ENCODE assay signal across 1 cellular context in the genomic region with DNA sequence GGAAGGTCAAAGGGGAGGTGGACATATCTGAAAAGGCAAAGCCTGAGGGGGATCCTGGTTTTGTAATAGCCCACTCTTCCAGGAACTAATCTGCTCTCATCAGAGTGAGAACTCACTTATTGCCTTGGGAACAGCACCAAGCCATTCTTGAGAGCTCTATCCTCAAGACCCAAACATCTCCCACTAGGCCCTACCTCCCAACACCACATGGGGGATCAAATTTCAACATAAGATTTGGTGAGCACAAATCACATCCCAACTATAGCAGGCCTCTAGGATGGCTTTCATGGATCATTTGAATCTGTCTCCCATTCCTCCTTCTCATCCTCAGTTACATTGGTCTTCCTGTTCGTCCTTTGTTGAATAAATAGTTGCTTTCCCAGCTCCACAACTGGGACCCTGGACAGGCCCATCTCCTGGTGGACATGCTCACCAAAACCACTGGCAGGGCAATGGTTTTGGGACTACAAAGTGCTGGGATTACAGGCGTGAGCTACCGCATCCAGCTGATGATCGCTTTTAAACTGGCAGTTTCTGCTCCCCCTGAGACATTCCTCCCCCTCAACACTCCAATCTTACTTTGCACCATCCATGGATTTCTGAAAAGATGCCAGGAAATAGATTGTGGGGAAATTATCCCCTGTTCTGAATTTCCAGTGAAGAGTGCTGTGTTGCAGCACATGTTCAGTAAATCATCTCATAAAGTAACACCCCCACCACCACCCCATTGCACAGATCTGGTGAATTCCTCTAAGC.
TF ChIP-seq lines count a peak whose summit lies in the region.

No MANE protein-coding gene starts in this region.

TF ChIP-seq in SK-N-SH, 30 proteins besides CTCF, POLR2A, EP300 and RAD21 (continued from another document):
- TF ChIP-seq SMC3 (IDR thresholded peaks at IDR 0.05; ENCODE audit: low read depth, low read length) (no peak), MXI1 (IDR thresholded peaks at IDR 0.05; ENCODE audit: low read depth, low read length) (no peak), EZH2phosphoT487 (IDR thresholded peaks at IDR 0.05; ENCODE audit: borderline replicate concordance, low read depth) (no peak), PBX3 (IDR thresholded peaks at IDR 0.05) (no peak), TCF12 (IDR thresholded peaks at IDR 0.05) (no peak)
- TF ChIP-seq, protein P1, sequence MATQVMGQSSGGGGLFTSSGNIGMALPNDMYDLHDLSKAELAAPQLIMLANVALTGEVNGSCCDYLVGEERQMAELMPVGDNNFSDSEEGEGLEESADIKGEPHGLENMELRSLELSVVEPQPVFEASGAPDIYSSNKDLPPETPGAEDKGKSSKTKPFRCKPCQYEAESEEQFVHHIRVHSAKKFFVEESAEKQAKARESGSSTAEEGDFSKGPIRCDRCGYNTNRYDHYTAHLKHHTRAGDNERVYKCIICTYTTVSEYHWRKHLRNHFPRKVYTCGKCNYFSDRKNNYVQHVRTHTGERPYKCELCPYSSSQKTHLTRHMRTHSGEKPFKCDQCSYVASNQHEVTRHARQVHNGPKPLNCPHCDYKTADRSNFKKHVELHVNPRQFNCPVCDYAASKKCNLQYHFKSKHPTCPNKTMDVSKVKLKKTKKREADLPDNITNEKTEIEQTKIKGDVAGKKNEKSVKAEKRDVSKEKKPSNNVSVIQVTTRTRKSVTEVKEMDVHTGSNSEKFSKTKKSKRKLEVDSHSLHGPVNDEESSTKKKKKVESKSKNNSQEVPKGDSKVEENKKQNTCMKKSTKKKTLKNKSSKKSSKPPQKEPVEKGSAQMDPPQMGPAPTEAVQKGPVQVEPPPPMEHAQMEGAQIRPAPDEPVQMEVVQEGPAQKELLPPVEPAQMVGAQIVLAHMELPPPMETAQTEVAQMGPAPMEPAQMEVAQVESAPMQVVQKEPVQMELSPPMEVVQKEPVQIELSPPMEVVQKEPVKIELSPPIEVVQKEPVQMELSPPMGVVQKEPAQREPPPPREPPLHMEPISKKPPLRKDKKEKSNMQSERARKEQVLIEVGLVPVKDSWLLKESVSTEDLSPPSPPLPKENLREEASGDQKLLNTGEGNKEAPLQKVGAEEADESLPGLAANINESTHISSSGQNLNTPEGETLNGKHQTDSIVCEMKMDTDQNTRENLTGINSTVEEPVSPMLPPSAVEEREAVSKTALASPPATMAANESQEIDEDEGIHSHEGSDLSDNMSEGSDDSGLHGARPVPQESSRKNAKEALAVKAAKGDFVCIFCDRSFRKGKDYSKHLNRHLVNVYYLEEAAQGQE (IDR thresholded peaks at IDR 0.05; ENCODE audit: low read depth, low read length): no peak
